20 cellular contexts compared by ENCODE assay signal in the genomic region with DNA sequence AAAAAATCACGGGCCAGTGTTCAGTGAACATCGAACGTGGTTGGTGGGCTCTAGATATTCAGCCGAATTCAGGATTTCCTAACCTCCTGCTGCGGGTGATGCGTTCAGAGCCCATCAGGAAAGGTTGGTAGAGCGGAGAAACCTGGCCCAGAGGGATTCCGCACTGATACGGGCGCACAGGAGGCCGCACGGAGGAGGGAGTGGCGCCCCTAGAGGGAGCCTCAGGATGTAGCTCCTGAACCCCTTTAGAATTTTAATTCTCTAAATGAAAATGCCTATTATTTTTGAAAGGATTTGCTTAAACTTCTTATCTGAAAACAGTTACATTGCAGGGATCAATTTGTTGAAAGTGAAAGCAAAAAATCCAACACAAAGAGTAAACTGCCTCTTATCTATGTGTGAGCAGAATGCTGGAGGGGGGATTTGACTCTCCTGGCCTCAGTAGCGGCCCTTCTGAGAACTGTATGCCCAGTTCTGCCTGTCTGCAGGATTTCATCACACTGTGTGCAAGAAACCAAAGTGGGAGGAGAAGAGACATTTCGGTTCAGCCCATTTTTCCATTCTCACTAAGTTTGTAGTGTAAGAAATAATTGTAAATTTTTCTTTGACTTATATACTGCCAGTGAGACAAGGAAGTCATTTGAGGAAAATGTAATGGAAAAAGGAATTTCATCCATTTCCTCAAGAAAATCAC.
DNase-seq lines count a peak whose midpoint lies in the region; ATAC-seq, FAIRE-seq and TF ChIP-seq lines count a peak whose summit lies in the region.
"Had no signal": no experiment of that assay in that cellular context is flagged by ENCODE, and none has a peak within 500 bp of the region (broad histone marks: within the 10 kb centered on the region; RNA-seq: fewer than 3 reads in every experiment).

No MANE protein-coding gene starts in this region.

- DNase-seq in GM06990 (ENCODE audit: extremely low read depth, insufficient read length) (no peak), MV-4-11 (lab: John Stamatoyannopoulos, UW) (peak; percentile 55), endothelial cell of umbilical vein (ENCODE audit: low read depth, low spot score) (peak; percentile 59), neural progenitor cell (ENCODE audit: low spot score) (no peak), COLO829 (ENCODE audit: low spot score) (no peak), stomach (no peak)
- DNase-seq: activated CD4-positive, alpha-beta T cell treated with anti-CD3 and anti-CD28 coated beads for 36 hours; activated naive CD4-positive, alpha-beta T cell treated with anti-CD3 and anti-CD28 coated beads, Interleukin-2, amount 10 ng/mL, durations not matched to agents 7 days and 5 days; left ventricle myocardium inferior; NCI-H1694 treated with DMSO at 0.1 percent for 48 hours; NCI-H446 treated with DMSO at 0.1 percent for 48 hours; pancreas; T1000; thyroid gland had no signal

- no peak overlapping the region for H3K27ac Mint-ChIP-seq in neural progenitor cell
- H3K27ac Mint-ChIP-seq: activated CD4-positive, alpha-beta T cell treated with anti-CD3 and anti-CD28 coated beads for 36 hours; activated naive CD4-positive, alpha-beta T cell treated with anti-CD3 and anti-CD28 coated beads, Interleukin-2, amount 10 ng/mL, durations not matched to agents 7 days and 5 days had no signal

- no peaks in the 10 kb centered on the region for H3K27me3 Mint-ChIP-seq in neural progenitor cell (ENCODE audit: insufficient read depth, low read depth)

- H3K9me1 ChIP-seq in endothelial cell of umbilical vein (replicated peaks; ENCODE audit: control insufficient read depth, extremely low read depth, insufficient read depth, low read length) = no peaks in the 10 kb centered on the region

- WGBS in stomach, 5 donors = 66 to 74% (median 72%) methylated on average over 15 of the region's 15 CpGs

- dilution Hi-C loops in endothelial cell of umbilical vein (cut with MboI; ENCODE audit: extremely low pct_ligation_motif_present, low sequenced_read_pairs) = no loop called here

- CTCF ChIA-PET in endothelial cell of umbilical vein (lab: Charles Lee) = interaction anchor here (1.2 kb wide), 1 partner anchor 12 kb away, joined by 3 read pairs; no protein-coding TSS in a partner anchor

- H3K4me2 ChIP-seq in endothelial cell of umbilical vein (ENCODE audit: insufficient read depth, low read length) (no peak overlapping the region), neural progenitor cell (no peak overlapping the region)
- H3K4me2 ChIP-seq: BLaER1 had no signal

- H3K27me3 ChIP-seq in GM06990 (replicated peaks; ENCODE audit: control insufficient read depth, insufficient read depth, low read length) = no peaks in the 10 kb centered on the region; the same call in none of the 2 replicates
- no peaks in the 10 kb centered on the region for H3K27me3 ChIP-seq in endothelial cell of umbilical vein (ENCODE audit: control insufficient read depth in 2 of 2, insufficient read depth in 2 of 2, low read length in 2 of 2)
- H3K27me3 ChIP-seq in neural progenitor cell = no peaks in the 10 kb centered on the region
- no peaks in the 10 kb centered on the region for H3K27me3 ChIP-seq in stomach
- H3K27me3 ChIP-seq: BLaER1, cardiac muscle cell, pancreas, thyroid gland had no signal

- H4K20me1 ChIP-seq in endothelial cell of umbilical vein (replicated peaks; ENCODE audit: control insufficient read depth, extremely low read depth, insufficient read depth, low read length) (no peaks in the 10 kb centered on the region), neural progenitor cell (ENCODE audit: low read depth) (no peaks in the 10 kb centered on the region)
- H4K20me1 ChIP-seq: BLaER1 had no signal

- no peak for FAIRE-seq in endothelial cell of umbilical vein (lab: Jason Lieb, UNC)
- FAIRE-seq: GM18507, pancreas had no signal

- no peak for TF ChIP-seq POLR2A in endothelial cell of umbilical vein (IDR thresholded peaks at IDR 0.05; ENCODE audit: low read depth, low read length)
- TF ChIP-seq POLR2A in stomach (IDR thresholded peaks at IDR 0.05) = no peak

- H3K9me3 ChIP-seq in endothelial cell of umbilical vein (replicated peaks; ENCODE audit: control insufficient read depth, insufficient read depth, low read length) = no peaks in the 10 kb centered on the region
- H3K9me3 ChIP-seq in neural progenitor cell (ENCODE audit: low read depth) = no peaks in the 10 kb centered on the region
- H3K9me3 ChIP-seq in stomach = no peaks in the 10 kb centered on the region
- H3K9me3 ChIP-seq: BLaER1, left ventricle myocardium inferior, pancreas, thyroid gland had no signal

- H3K36me3 Mint-ChIP-seq in neural progenitor cell = no peaks in the 10 kb centered on the region
- H3K36me3 Mint-ChIP-seq: activated naive CD4-positive, alpha-beta T cell treated with anti-CD3 and anti-CD28 coated beads, Interleukin-2, amount 10 ng/mL, durations not matched to agents 7 days and 5 days had no signal

- POLR2A ChIA-PET in endothelial cell of umbilical vein (lab: Charles Lee) = no interaction called here

- H3K79me2 ChIP-seq in endothelial cell of umbilical vein (ENCODE audit: control insufficient read depth, insufficient read depth, low read length) = no peaks in the 10 kb centered on the region
- H3K79me2 ChIP-seq in neural progenitor cell (ENCODE audit: low read depth) = no peaks in the 10 kb centered on the region

- H2AFZ ChIP-seq in endothelial cell of umbilical vein (ENCODE audit: low read depth, low read length) (no peak overlapping the region), neural progenitor cell (replicated peaks) (no peak overlapping the region)

- no peaks in the 10 kb centered on the region for H3F3A ChIP-seq in neural progenitor cell (ENCODE audit: low read depth)

- TF ChIP-seq CTCF in GM06990 (IDR thresholded peaks at IDR 0.05; ENCODE audit: insufficient read depth, low read length, poor library complexity, severe bottlenecking) (peak; percentile 37), endothelial cell of umbilical vein (IDR thresholded peaks at IDR 0.05; ENCODE audit: extremely low read depth in 1 of 2, insufficient read depth in 1 of 2, low read depth in 1 of 2, low read length in 2 of 2) (peak in 1 of 2 donors; percentile 14), neural progenitor cell (IDR thresholded peaks at IDR 0.05) (peak; percentile 55), stomach (IDR thresholded peaks at IDR 0.05) (no peak)

- peaks cover 2% of the 10 kb centered on the region for H3K4me1 Mint-ChIP-seq in neural progenitor cell

- no peak overlapping the region for H3K27ac ChIP-seq in endothelial cell of umbilical vein (ENCODE audit: insufficient read depth, low read depth, low read length)
- H3K27ac ChIP-seq in neural progenitor cell = no peak overlapping the region
- H3K27ac ChIP-seq in stomach = no peak overlapping the region
- H3K27ac ChIP-seq: BLaER1, cardiac muscle cell, left ventricle myocardium inferior, pancreas, skin epidermis, thyroid gland had no signal

- H3K9me3 Mint-ChIP-seq in neural progenitor cell = no peaks in the 10 kb centered on the region
- H3K9me3 Mint-ChIP-seq: activated naive CD4-positive, alpha-beta T cell treated with anti-CD3 and anti-CD28 coated beads, Interleukin-2, amount 10 ng/mL, durations not matched to agents 7 days and 5 days had no signal

- intact Hi-C loops in endothelial cell of umbilical vein (cut with micrococcal nuclease) = no loop called here
- intact Hi-C loops in stomach (cut with DNase I; ENCODE audit: low total_unique reads) = no loop called here

- H3K4me3 ChIP-seq in GM06990 (replicated peaks; ENCODE audit: low read depth, low read length) = no peak overlapping the region
- H3K4me3 ChIP-seq in endothelial cell of umbilical vein (replicated peaks in 1 of 3; ENCODE audit: insufficient read depth in 1 of 3, low read depth in 1 of 3, low read length in 3 of 3) = no peak overlapping the region
- no peak overlapping the region for H3K4me3 ChIP-seq in neural progenitor cell
- no peak overlapping the region for H3K4me3 ChIP-seq in stomach
- H3K4me3 ChIP-seq: BLaER1, cardiac muscle cell, left ventricle myocardium inferior, pancreas, skin epidermis, thyroid gland had no signal

- H3K4me3 Mint-ChIP-seq in neural progenitor cell = no peak overlapping the region
- H3K4me3 Mint-ChIP-seq: activated CD4-positive, alpha-beta T cell treated with anti-CD3 and anti-CD28 coated beads for 36 hours; activated naive CD4-positive, alpha-beta T cell treated with anti-CD3 and anti-CD28 coated beads, Interleukin-2, amount 10 ng/mL, durations not matched to agents 7 days and 5 days had no signal

- ATAC-seq in GM21723 (IDR thresholded peaks at IDR 0.05; ENCODE audit: unreplicated experiment) = no peak
- ATAC-seq in GM21390 (IDR thresholded peaks at IDR 0.05; ENCODE audit: unreplicated experiment) = no peak
- ATAC-seq: activated CD4-positive, alpha-beta T cell treated with anti-CD3 and anti-CD28 coated beads for 36 hours had no signal

- H3K36me3 ChIP-seq in GM06990 (ENCODE audit: control insufficient read depth, insufficient read depth, low read length) = no peaks in the 10 kb centered on the region
- H3K36me3 ChIP-seq in endothelial cell of umbilical vein (ENCODE audit: control insufficient read depth in 2 of 2, extremely low read depth in 1 of 2, insufficient read depth in 2 of 2, low read length in 2 of 2) = no peaks in the 10 kb centered on the region
- H3K36me3 ChIP-seq in neural progenitor cell = no peaks in the 10 kb centered on the region
- no peaks in the 10 kb centered on the region for H3K36me3 ChIP-seq in stomach
- H3K36me3 ChIP-seq: BLaER1, cardiac muscle cell, left ventricle myocardium inferior, pancreas, thyroid gland had no signal

- H3K4me1 ChIP-seq in endothelial cell of umbilical vein (ENCODE audit: control insufficient read depth, extremely low read depth, insufficient read depth, low read length) = no peaks in the 10 kb centered on the region
- no peaks in the 10 kb centered on the region for H3K4me1 ChIP-seq in neural progenitor cell
- H3K4me1 ChIP-seq in stomach = peaks cover 0 to 10% (median 6%) of the 10 kb centered on the region in 4 donors
- H3K4me1 ChIP-seq: left ventricle myocardium inferior, pancreas, thyroid gland had no signal

- TF ChIP-seq EP300 in stomach (IDR thresholded peaks at IDR 0.05) = no peak

- no TSS peak for BruUV-seq in endothelial cell of umbilical vein (replicated peaks; lab: Mats Ljungman, UMichigan)

- no peak overlapping the region for H3K9ac ChIP-seq in endothelial cell of umbilical vein (replicated peaks; ENCODE audit: extremely low read depth, insufficient read depth, low read length)
- no peak overlapping the region for H3K9ac ChIP-seq in neural progenitor cell
- H3K9ac ChIP-seq: BLaER1 had no signal

TF ChIP-seq in endothelial cell of umbilical vein, 7 proteins besides CTCF, POLR2A, EP300 and RAD21:
- TF ChIP-seq GATA2 (IDR thresholded peaks at IDR 0.05; ENCODE audit: insufficient read depth, insufficient read length, low read depth, low read length) (no peak), FOS (IDR thresholded peaks at IDR 0.05; ENCODE audit: borderline replicate concordance, insufficient read depth, low read length) (no peak), MYC (IDR thresholded peaks at IDR 0.05; ENCODE audit: low read depth, low read length) (no peak)

Comparison
In these comparisons a context has a peak if more than half of its experiments do, and no peak if none do; other contexts are left out.
1. DNase-seq: peak in MV-4-11 (single experiment) and endothelial cell of umbilical vein (single experiment); none in GM06990 (single experiment), neural progenitor cell (single experiment), COLO829 (single experiment) and stomach (single experiment).
2. CTCF ChIP-seq: peak in GM06990 (single experiment) and neural progenitor cell (single experiment); none in stomach (0 of 7).